ENCODE assay signal across 8 cellular contexts in the genomic region with DNA sequence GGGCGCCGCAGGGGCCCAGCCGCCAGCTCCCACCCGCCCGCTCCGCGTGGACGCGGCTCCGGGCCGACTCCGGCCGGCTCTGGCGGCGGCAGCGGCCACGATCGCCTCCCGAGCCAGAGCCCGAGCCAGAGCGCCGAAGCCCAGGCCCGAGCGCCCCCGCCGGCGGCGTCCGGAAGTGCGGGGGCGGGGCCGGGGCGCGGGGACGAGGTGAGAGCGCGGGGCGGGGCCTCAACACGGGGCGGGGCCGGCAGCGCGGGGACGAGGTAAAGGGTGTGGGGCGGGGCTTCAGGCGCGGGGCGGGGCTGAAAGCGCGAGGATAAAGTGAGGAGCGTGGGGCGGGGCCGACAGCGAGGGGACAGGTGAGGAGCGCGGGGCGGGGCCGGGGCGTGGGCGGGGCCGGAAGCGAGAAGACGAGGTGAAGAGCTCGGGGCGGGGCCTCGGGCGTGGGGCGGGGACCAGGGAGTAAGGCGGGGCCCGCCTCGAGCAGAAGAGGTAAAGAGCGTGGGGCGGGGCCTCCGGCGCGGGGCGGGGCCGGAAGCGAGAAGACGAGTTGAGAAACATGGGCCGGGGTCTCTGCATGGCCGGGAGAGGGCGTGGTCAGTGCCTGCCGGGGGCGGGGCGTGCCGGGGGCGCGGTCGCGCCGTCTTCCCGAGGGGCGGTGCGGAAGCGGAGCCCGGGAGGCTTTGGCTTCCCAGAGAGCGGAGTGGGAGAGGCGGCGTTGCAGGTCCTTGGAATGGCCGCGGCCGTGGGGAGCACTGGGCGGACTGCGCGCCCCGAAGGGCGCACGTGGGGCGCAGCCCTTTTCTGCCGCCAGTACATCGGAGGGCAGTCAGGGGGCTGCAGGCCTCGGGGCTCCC. TPM values are rescaled to one million over a fixed set of nuclear protein-coding genes. Genes with fewer than 3 reads are reported as not detected.
A peak's percentile ranks its signal among the peaks of the same experiment; 100 is the strongest.
DNase-seq lines count a peak whose midpoint lies in the region; ATAC-seq and TF ChIP-seq lines count a peak whose summit lies in the region.

A gene with protein sequence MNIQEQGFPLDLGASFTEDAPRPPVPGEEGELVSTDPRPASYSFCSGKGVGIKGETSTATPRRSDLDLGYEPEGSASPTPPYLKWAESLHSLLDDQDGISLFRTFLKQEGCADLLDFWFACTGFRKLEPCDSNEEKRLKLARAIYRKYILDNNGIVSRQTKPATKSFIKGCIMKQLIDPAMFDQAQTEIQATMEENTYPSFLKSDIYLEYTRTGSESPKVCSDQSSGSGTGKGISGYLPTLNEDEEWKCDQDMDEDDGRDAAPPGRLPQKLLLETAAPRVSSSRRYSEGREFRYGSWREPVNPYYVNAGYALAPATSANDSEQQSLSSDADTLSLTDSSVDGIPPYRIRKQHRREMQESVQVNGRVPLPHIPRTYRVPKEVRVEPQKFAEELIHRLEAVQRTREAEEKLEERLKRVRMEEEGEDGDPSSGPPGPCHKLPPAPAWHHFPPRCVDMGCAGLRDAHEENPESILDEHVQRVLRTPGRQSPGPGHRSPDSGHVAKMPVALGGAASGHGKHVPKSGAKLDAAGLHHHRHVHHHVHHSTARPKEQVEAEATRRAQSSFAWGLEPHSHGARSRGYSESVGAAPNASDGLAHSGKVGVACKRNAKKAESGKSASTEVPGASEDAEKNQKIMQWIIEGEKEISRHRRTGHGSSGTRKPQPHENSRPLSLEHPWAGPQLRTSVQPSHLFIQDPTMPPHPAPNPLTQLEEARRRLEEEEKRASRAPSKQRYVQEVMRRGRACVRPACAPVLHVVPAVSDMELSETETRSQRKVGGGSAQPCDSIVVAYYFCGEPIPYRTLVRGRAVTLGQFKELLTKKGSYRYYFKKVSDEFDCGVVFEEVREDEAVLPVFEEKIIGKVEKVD (minus strand): TSS at position 177 of the 857 bp plus-strand sequence. CDS start 5,698 bp downstream, outside the sequence.

- ATAC-seq in GM21737 (IDR thresholded peaks at IDR 0.05; ENCODE audit: unreplicated experiment) (peak; percentile 55), naive B cell (ENCODE audit: low read depth in 2 of 2) (peak; percentile 75 to 79)
- peak; percentile 73 for ATAC-seq in stimulated activated effector memory CD8-positive, alpha-beta T cell treated with anti-CD3 and anti-CD28 coated beads, Interleukin-12 subunit alpha, Interleukin-12 subunit beta, amount 100 ng/mL, for 72 hours

- intact Hi-C loops in activated T-helper 1 cell treated with anti-CD3 and anti-CD28 coated beads, Interleukin-12 subunit alpha, Interleukin-12 subunit beta, Interleukin-2, Interleukin-4 antibody, amounts not matched to agents 30 ng/mL and 10 ng/mL and 1 ng/mL, durations not matched to agents 14 hours and 24 hours and 36 hours (cut with micrococcal nuclease): loop anchor here (1.0 to 2.0 kb wide), 9 partner anchors 18 to 284 kb away; partner anchors contain the start of genes CAPN15, DECR2, LUC7L and METTL26

- peak within 1 kb of the TSS; percentile 87 for H3K27ac Mint-ChIP-seq in activated T-helper 1 cell treated with anti-CD3 and anti-CD28 coated beads, Interleukin-12 subunit alpha, Interleukin-12 subunit beta, Interleukin-2, Interleukin-4 antibody, amounts not matched to agents 30 ng/mL and 10 ng/mL and 1 ng/mL, durations not matched to agents 14 hours and 24 hours and 36 hours
- H3K27ac Mint-ChIP-seq in naive B cell: peak within 1 kb of the TSS; percentile 57 to 97 (median 82)
- H3K27ac Mint-ChIP-seq in stimulated activated effector memory CD8-positive, alpha-beta T cell treated with anti-CD3 and anti-CD28 coated beads, Interleukin-12 subunit alpha, Interleukin-12 subunit beta, amount 100 ng/mL, for 72 hours: peak within 1 kb of the TSS; percentile 43

- H3K27me3 Mint-ChIP-seq in activated T-helper 1 cell treated with anti-CD3 and anti-CD28 coated beads, Interleukin-12 subunit alpha, Interleukin-12 subunit beta, Interleukin-2, Interleukin-4 antibody, amounts not matched to agents 30 ng/mL and 10 ng/mL and 1 ng/mL, durations not matched to agents 14 hours and 24 hours and 36 hours (ENCODE audit: insufficient read depth): peaks cover 4% of the 10 kb centered on the region
- no peaks in the 10 kb centered on the region for H3K27me3 Mint-ChIP-seq in naive B cell

- H3K9me3 Mint-ChIP-seq in activated T-helper 1 cell treated with anti-CD3 and anti-CD28 coated beads, Interleukin-12 subunit alpha, Interleukin-12 subunit beta, Interleukin-2, Interleukin-4 antibody, amounts not matched to agents 30 ng/mL and 10 ng/mL and 1 ng/mL, durations not matched to agents 14 hours and 24 hours and 36 hours: no peaks in the 10 kb centered on the region
- H3K9me3 Mint-ChIP-seq in naive B cell: no peaks in the 10 kb centered on the region
- no peaks in the 10 kb centered on the region for H3K9me3 Mint-ChIP-seq in stimulated activated effector memory CD8-positive, alpha-beta T cell treated with anti-CD3 and anti-CD28 coated beads, Interleukin-12 subunit alpha, Interleukin-12 subunit beta, amount 100 ng/mL, for 72 hours

- peaks cover 8% of the 10 kb centered on the region for H3K4me1 Mint-ChIP-seq in activated T-helper 1 cell treated with anti-CD3 and anti-CD28 coated beads, Interleukin-12 subunit alpha, Interleukin-12 subunit beta, Interleukin-2, Interleukin-4 antibody, amounts not matched to agents 30 ng/mL and 10 ng/mL and 1 ng/mL, durations not matched to agents 14 hours and 24 hours and 36 hours (ENCODE audit: low read depth)
- H3K4me1 Mint-ChIP-seq in naive B cell: peaks cover 21 to 33% (median 25%) of the 10 kb centered on the region in 3 donors
- peaks cover 50% of the 10 kb centered on the region for H3K4me1 Mint-ChIP-seq in stimulated activated effector memory CD8-positive, alpha-beta T cell treated with anti-CD3 and anti-CD28 coated beads, Interleukin-12 subunit alpha, Interleukin-12 subunit beta, amount 100 ng/mL, for 72 hours

- peak; percentile 98 for DNase-seq in DMS53 (lab: John Stamatoyannopoulos, UW)
- peak; percentile 90 for DNase-seq in RPMI7951 (ENCODE audit: low read depth)
- peak; percentile 97 for DNase-seq in activated T-helper 1 cell treated with anti-CD3 and anti-CD28 coated beads, Interleukin-12 subunit alpha, Interleukin-12 subunit beta, Interleukin-2, Interleukin-4 antibody, amounts not matched to agents 30 ng/mL and 10 ng/mL and 1 ng/mL, durations not matched to agents 14 hours and 24 hours and 36 hours (ENCODE audit: low spot score)
- DNase-seq in fibroblast of gingiva (ENCODE audit: low read depth): peak; percentile 87
- DNase-seq in naive B cell: peak; percentile 98
- DNase-seq in stimulated activated effector memory CD8-positive, alpha-beta T cell treated with anti-CD3 and anti-CD28 coated beads, Interleukin-12 subunit alpha, Interleukin-12 subunit beta, amount 100 ng/mL, for 72 hours (ENCODE audit: low spot score in 2 of 2): peak; percentile 96 to 99

- H3K36me3 Mint-ChIP-seq in activated T-helper 1 cell treated with anti-CD3 and anti-CD28 coated beads, Interleukin-12 subunit alpha, Interleukin-12 subunit beta, Interleukin-2, Interleukin-4 antibody, amounts not matched to agents 30 ng/mL and 10 ng/mL and 1 ng/mL, durations not matched to agents 14 hours and 24 hours and 36 hours (ENCODE audit: low read depth): peaks cover 10% of the 10 kb centered on the region
- H3K36me3 Mint-ChIP-seq in naive B cell: peaks cover 0 to 5% of the 10 kb centered on the region in 2 donors
- H3K36me3 Mint-ChIP-seq in stimulated activated effector memory CD8-positive, alpha-beta T cell treated with anti-CD3 and anti-CD28 coated beads, Interleukin-12 subunit alpha, Interleukin-12 subunit beta, amount 100 ng/mL, for 72 hours: peaks cover 25% of the 10 kb centered on the region

- peak; percentile 55 for TF ChIP-seq CTCF in LNCAP (IDR thresholded peaks at IDR 0.05)

- H3K4me3 Mint-ChIP-seq in activated T-helper 1 cell treated with anti-CD3 and anti-CD28 coated beads, Interleukin-12 subunit alpha, Interleukin-12 subunit beta, Interleukin-2, Interleukin-4 antibody, amounts not matched to agents 30 ng/mL and 10 ng/mL and 1 ng/mL, durations not matched to agents 14 hours and 24 hours and 36 hours: peak within 1 kb of the TSS; percentile 92
- peak within 1 kb of the TSS; percentile 79 to 97 (median 92) for H3K4me3 Mint-ChIP-seq in naive B cell
- H3K4me3 Mint-ChIP-seq in stimulated activated effector memory CD8-positive, alpha-beta T cell treated with anti-CD3 and anti-CD28 coated beads, Interleukin-12 subunit alpha, Interleukin-12 subunit beta, amount 100 ng/mL, for 72 hours: peak within 1 kb of the TSS; percentile 64

RNA-seq across cellular contexts. Expression of the gene that starts here (rescaled TPM):
- total RNA-seq in RPMI7951 (2014; rRNA removed; shearing (Covaris generic)): 5.8 and 8.3 TPM in 2 replicates
- total RNA-seq in activated T-helper 1 cell treated with anti-CD3 and anti-CD28 coated beads, Interleukin-12 subunit alpha, Interleukin-12 subunit beta, Interleukin-2, Interleukin-4 antibody, amounts not matched to agents 30 ng/mL and 10 ng/mL and 1 ng/mL, durations not matched to agents 14 hours and 24 hours and 36 hours: 28.1 and 30.3 TPM in 2 replicates
- 1 to 10 TPM in 5 of 6 donors, under 1 TPM in 1; 0.93 to 2.7 (median 1.9) TPM for polyA plus RNA-seq in naive B cell (ENCODE audit: low read depth in 6 of 6)

Comparison
In these comparisons a context has a peak if more than half of its experiments do, and no peak if none do; other contexts are left out.
1. Peak in every context shown above with its lines: DNase-seq and ATAC-seq.